8 cellular contexts compared by ENCODE assay signal in the genomic region with DNA sequence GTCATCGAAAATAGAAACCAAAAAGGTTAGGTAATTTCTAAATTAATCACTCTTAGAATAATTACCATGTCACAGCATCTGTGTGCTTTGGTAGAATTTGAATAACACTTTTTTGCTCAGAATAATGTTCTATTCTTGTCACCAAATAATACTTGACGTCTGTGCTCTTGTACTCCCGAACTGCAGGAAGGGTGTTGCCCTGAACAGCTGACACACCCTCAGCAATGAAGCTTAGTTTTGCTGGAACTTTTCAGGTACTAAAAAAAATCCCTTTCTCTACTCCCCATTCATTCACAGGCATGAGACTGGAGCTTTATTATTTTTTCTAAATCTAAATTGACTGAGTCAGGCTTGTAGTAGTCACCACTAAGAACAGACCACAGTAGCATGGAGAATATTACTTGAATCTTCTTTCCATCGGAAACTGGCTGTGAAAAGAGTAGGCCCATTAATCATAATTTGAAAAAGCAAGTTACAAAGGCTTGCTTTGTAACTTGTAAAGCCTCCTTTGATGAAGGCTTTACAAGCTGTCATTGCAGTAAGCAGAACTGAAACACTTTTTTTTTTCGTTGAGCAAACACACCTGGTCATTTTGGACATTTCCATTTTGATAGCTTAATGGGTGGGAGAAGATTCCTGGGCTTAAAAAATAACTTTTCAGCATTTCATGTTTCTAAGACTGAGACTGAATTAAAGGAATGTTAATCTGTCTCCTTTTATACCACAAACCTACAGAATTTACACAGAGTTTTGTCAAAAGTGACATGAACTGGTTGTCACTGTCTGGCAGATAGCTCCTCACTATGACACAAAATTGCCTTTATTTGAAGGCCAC.
DNase-seq lines count a peak whose midpoint lies in the region; ATAC-seq, FAIRE-seq and TF ChIP-seq lines count a peak whose summit lies in the region.

No MANE protein-coding gene starts in this region.

- no peak for TF ChIP-seq POLR2A in esophagus muscularis mucosa (IDR thresholded peaks at IDR 0.05; ENCODE audit: low read depth)

- peak overlapping the region; percentile 47 for H3K4me2 ChIP-seq in SU-DHL-6 (ENCODE audit: low read depth, low read length, poor library complexity, severe bottlenecking)

- peak; percentile 54 for ATAC-seq in HG03064 (IDR thresholded peaks at IDR 0.05; ENCODE audit: low read depth, unreplicated experiment)

- 35% methylated on average over 5 of the region's 5 CpGs for WGBS in esophagus muscularis mucosa
- WGBS in small intestine, 3 donors, result 5 to 22% (median 13%) methylated on average over 5 of the region's 5 CpGs

- FAIRE-seq in small intestine (lab: Jason Lieb, UNC), result no peak

- intact Hi-C loops in esophagus muscularis mucosa (cut with DNase I), result no loop called here

- DNase-seq in activated naive CD4-positive, alpha-beta T cell treated with Interleukin-2 at 50 U/mL for 16 hours, result peak; percentile 48
- DNase-seq in activated naive CD4-positive, alpha-beta T cell (lab: John Stamatoyannopoulos, UW), result no peak
- DNase-seq in esophagus muscularis mucosa (ENCODE audit: extremely low spot score) (no peak), small intestine (peak; percentile 65), NCI-H2196 treated with DMSO at 0.1 percent for 48 hours (lab: John Stamatoyannopoulos, UW; ENCODE audit: unreplicated experiment) (no peak), cortex of kidney (lab: John Stamatoyannopoulos, UW) (no peak)

- TF ChIP-seq EP300 in esophagus muscularis mucosa (IDR thresholded peaks at IDR 0.05), result no peak

- no peaks in the 10 kb centered on the region for H4K20me1 ChIP-seq in SU-DHL-6 (ENCODE audit: low read depth, low read length)

- H3K4me3 ChIP-seq in SU-DHL-6 (ENCODE audit: insufficient read depth, low read length, poor library complexity, severe bottlenecking) (no peak overlapping the region), esophagus muscularis mucosa (no peak overlapping the region), small intestine (ENCODE audit: low read depth in 1 of 2, low read length in 2 of 2) (no peak overlapping the region)

- H3K27ac ChIP-seq in SU-DHL-6 (ENCODE audit: low read depth, low read length) (peak overlapping the region; percentile 82), esophagus muscularis mucosa (replicated peaks in 1 of 4) (peak overlapping the region; percentile 41 to 56 (median 48)), small intestine (ENCODE audit: low read depth in 1 of 2, low read length in 1 of 2) (peak overlapping the region in 1 of 2 donors; percentile 77)

- no peaks in the 10 kb centered on the region for H3K79me2 ChIP-seq in SU-DHL-6 (ENCODE audit: insufficient read depth, low read length)

- peak overlapping the region; percentile 26 for H3K9ac ChIP-seq in SU-DHL-6 (ENCODE audit: low read length)

- H3K9me2 ChIP-seq in SU-DHL-6 (replicated peaks; ENCODE audit: insufficient read depth, low read length), result no peaks in the 10 kb centered on the region

- TF ChIP-seq CTCF in SU-DHL-6 (IDR thresholded peaks at IDR 0.05; ENCODE audit: insufficient read depth, low read length, poor library complexity, severe bottlenecking) (no peak), esophagus muscularis mucosa (IDR thresholded peaks at IDR 0.05) (no peak)

- peaks cover 21% of the 10 kb centered on the region for H3F3A ChIP-seq in SU-DHL-6 (ENCODE audit: insufficient read depth)

- peaks cover 14 to 23% (median 18%) of the 10 kb centered on the region in 4 donors for H3K4me1 ChIP-seq in esophagus muscularis mucosa
- H3K4me1 ChIP-seq in small intestine (ENCODE audit: control insufficient read depth in 2 of 2, insufficient read depth in 1 of 2, low read depth in 1 of 2, low read length in 1 of 2), result peaks cover 2 to 3% of the 10 kb centered on the region in 2 donors

- H3K9me3 ChIP-seq in SU-DHL-6 (ENCODE audit: insufficient read depth, low read length), result no peaks in the 10 kb centered on the region
- no peaks in the 10 kb centered on the region for H3K9me3 ChIP-seq in esophagus muscularis mucosa
- no peaks in the 10 kb centered on the region for H3K9me3 ChIP-seq in small intestine (ENCODE audit: control insufficient read depth, low read depth)

- H2AFZ ChIP-seq in SU-DHL-6 (ENCODE audit: low read depth, low read length, severe bottlenecking), result peak overlapping the region; percentile 3

- H3K27me3 ChIP-seq in SU-DHL-6 (ENCODE audit: low read length) (no peaks in the 10 kb centered on the region), esophagus muscularis mucosa (no peaks in the 10 kb centered on the region), small intestine (ENCODE audit: control insufficient read depth in 2 of 2, insufficient read depth in 2 of 2, low read length in 2 of 2) (no peaks in the 10 kb centered on the region)

- H3K36me3 ChIP-seq in SU-DHL-6 (ENCODE audit: low read length) (0 out of 2 replicates have a peak, but pooled peaks cover 7% of the 10 kb centered on the region), esophagus muscularis mucosa (no peaks in the 10 kb centered on the region), small intestine (ENCODE audit: control insufficient read depth in 2 of 2, insufficient read depth in 2 of 2, low read length in 2 of 2) (no peaks in the 10 kb centered on the region)

Comparison
In these comparisons a context has a peak if more than half of its experiments do, and no peak if none do; other contexts are left out.
1. DNase-seq: peak in activated naive CD4-positive, alpha-beta T cell treated with Interleukin-2 at 50 U/mL for 16 hours (single experiment) and small intestine (single experiment); none in activated naive CD4-positive, alpha-beta T cell (0 of 4), esophagus muscularis mucosa (single experiment), NCI-H2196 treated with DMSO at 0.1 percent for 48 hours (single experiment) and cortex of kidney (single experiment).